1 cellular context compared by ENCODE assay signal in the genomic region with DNA sequence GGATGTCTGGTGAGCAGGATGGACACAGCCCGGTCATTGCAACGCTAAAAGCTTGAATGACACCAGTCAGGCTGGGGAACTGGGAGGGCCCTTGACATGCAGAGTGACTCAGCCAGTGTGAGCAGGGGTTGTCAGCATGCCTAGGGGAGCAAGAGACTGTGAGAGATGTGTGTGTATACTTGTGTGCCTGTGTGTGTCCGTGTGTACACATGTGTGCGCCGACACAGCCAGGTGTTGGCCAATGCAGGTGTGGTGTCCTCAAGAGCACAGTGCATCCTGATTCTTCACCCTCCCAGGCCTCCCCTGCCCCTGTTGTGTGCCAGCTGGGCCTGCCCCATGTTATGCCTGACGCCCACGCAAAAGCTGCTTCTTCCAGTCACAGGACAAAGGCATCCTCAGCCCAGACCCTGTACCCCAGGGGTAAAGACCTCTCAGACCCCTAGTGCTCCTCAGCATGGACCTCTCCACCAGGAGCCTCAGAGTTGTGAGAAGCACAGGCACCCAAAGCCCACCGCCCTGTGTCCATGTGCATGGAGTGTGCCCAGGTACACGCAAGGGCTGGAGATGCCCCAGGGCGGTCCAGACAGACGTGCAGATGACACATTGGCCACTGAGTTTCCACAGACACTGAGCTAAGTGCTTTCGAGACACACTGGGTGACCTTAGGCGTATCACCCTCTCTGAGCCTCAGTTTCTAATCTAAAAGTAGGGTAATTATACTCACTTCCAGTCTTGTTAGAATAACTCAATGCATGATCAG.
A peak's percentile ranks its signal among the peaks of the same experiment; 100 is the strongest.
TF ChIP-seq lines count a peak whose summit lies in the region.

No MANE protein-coding gene starts in this region.

TF ChIP-seq in HepG2, 621 proteins besides CTCF, POLR2A, EP300 and RAD21 (continued from another document and continues in another):
- TF ChIP-seq, protein P1, sequence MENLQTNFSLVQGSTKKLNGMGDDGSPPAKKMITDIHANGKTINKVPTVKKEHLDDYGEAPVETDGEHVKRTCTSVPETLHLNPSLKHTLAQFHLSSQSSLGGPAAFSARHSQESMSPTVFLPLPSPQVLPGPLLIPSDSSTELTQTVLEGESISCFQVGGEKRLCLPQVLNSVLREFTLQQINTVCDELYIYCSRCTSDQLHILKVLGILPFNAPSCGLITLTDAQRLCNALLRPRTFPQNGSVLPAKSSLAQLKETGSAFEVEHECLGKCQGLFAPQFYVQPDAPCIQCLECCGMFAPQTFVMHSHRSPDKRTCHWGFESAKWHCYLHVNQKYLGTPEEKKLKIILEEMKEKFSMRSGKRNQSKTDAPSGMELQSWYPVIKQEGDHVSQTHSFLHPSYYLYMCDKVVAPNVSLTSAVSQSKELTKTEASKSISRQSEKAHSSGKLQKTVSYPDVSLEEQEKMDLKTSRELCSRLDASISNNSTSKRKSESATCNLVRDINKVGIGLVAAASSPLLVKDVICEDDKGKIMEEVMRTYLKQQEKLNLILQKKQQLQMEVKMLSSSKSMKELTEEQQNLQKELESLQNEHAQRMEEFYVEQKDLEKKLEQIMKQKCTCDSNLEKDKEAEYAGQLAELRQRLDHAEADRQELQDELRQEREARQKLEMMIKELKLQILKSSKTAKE (CRISPR knock-in tag; IDR thresholded peaks at IDR 0.05; ENCODE audit: borderline replicate concordance): no peak
- TF ChIP-seq MAZ (IDR thresholded peaks at IDR 0.05; ENCODE audit: borderline replicate concordance, low read depth, low read length) (no peak), MAZ (CRISPR knock-in tag; IDR thresholded peaks at IDR 0.05; ENCODE audit: low read depth) (no peak), ZNF720 (CRISPR knock-in tag; IDR thresholded peaks at IDR 0.05) (no peak), ZNF768 (CRISPR knock-in tag; IDR thresholded peaks at IDR 0.05) (peak; percentile 70; the same call in 1 of the 2 replicates), ZNF180 (CRISPR knock-in tag; IDR thresholded peaks at IDR 0.05; ENCODE audit: borderline replicate concordance, low read depth) (no peak), HNRNPK (IDR thresholded peaks at IDR 0.05; ENCODE audit: low read depth, low read length, poor library complexity, severe bottlenecking) (no peak), FOXA3 (CRISPR knock-in tag; IDR thresholded peaks at IDR 0.05) (peak; percentile 44; the same call in 1 of the 2 replicates), ZFP41 (CRISPR knock-in tag; IDR thresholded peaks at IDR 0.05; ENCODE audit: borderline replicate concordance) (no peak), ZNF563 (CRISPR knock-in tag; IDR thresholded peaks at IDR 0.05) (no peak), ZKSCAN8 (CRISPR knock-in tag; IDR thresholded peaks at IDR 0.05; ENCODE audit: borderline replicate concordance) (no peak), ZMYM3 (CRISPR knock-in tag; IDR thresholded peaks at IDR 0.05) (no peak), RXRB (CRISPR knock-in tag; IDR thresholded peaks at IDR 0.05; ENCODE audit: borderline replicate concordance) (no peak), KAT2B (IDR thresholded peaks at IDR 0.05; ENCODE audit: borderline replicate concordance, low read depth, low read length) (no peak), SNRNP70 (IDR thresholded peaks at IDR 0.05; ENCODE audit: low read depth, low read length) (no peak), SMYD3 (CRISPR knock-in tag; IDR thresholded peaks at IDR 0.05) (no peak), NFIB (CRISPR knock-in tag; IDR thresholded peaks at IDR 0.05; ENCODE audit: borderline replicate concordance) (no peak), ZNF883 (CRISPR knock-in tag; IDR thresholded peaks at IDR 0.05; ENCODE audit: not compliant biosample characterization) (no peak), RORA (CRISPR knock-in tag; IDR thresholded peaks at IDR 0.05) (no peak), YEATS2 (CRISPR knock-in tag; IDR thresholded peaks at IDR 0.05; ENCODE audit: borderline replicate concordance) (no peak), ZNF616 (CRISPR knock-in tag; IDR thresholded peaks at IDR 0.05; ENCODE audit: low read depth) (no peak), RBFOX2 (IDR thresholded peaks at IDR 0.05; ENCODE audit: low read depth, low read length) (no peak), ZNF484 (CRISPR knock-in tag; IDR thresholded peaks at IDR 0.05; ENCODE audit: borderline replicate concordance, low read depth) (no peak), JUN (CRISPR knock-in tag; IDR thresholded peaks at IDR 0.05) (no peak), HNRNPH1 (optimal IDR thresholded peaks at IDR 0.05; ENCODE audit: low read depth, low read length) (no peak), JUND (CRISPR knock-in tag; IDR thresholded peaks at IDR 0.05) (no peak), JARID2 (CRISPR knock-in tag; IDR thresholded peaks at IDR 0.05; ENCODE audit: insufficient replicate concordance) (peak; percentile 6), TCF12 (IDR thresholded peaks at IDR 0.05) (no peak), TCF12 (CRISPR knock-in tag; IDR thresholded peaks at IDR 0.05) (no peak), ZNF33A (CRISPR knock-in tag; IDR thresholded peaks at IDR 0.05; ENCODE audit: borderline replicate concordance) (no peak)
- TF ChIP-seq, protein P2, sequence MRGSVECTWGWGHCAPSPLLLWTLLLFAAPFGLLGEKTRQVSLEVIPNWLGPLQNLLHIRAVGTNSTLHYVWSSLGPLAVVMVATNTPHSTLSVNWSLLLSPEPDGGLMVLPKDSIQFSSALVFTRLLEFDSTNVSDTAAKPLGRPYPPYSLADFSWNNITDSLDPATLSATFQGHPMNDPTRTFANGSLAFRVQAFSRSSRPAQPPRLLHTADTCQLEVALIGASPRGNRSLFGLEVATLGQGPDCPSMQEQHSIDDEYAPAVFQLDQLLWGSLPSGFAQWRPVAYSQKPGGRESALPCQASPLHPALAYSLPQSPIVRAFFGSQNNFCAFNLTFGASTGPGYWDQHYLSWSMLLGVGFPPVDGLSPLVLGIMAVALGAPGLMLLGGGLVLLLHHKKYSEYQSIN (CRISPR knock-in tag; IDR thresholded peaks at IDR 0.05; ENCODE audit: borderline replicate concordance): no peak
- TF ChIP-seq, protein P3, sequence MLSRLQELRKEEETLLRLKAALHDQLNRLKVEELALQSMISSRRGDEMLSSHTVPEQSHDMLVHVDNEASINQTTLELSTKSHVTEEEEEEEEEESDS (CRISPR knock-in tag; IDR thresholded peaks at IDR 0.05; ENCODE audit: borderline replicate concordance): no peak
- TF ChIP-seq, protein P4, sequence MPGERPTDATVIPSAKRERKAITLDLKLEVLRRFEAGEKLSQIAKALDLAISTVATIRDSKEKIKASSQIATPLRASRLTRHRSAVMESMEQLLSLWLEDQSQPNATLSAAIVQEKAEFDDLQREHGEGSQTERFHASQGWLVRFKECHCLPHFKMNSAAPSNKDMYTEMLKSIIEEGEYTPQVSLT (CRISPR knock-in tag; IDR thresholded peaks at IDR 0.05; ENCODE audit: borderline replicate concordance, low read depth): no peak
- TF ChIP-seq, protein P5, sequence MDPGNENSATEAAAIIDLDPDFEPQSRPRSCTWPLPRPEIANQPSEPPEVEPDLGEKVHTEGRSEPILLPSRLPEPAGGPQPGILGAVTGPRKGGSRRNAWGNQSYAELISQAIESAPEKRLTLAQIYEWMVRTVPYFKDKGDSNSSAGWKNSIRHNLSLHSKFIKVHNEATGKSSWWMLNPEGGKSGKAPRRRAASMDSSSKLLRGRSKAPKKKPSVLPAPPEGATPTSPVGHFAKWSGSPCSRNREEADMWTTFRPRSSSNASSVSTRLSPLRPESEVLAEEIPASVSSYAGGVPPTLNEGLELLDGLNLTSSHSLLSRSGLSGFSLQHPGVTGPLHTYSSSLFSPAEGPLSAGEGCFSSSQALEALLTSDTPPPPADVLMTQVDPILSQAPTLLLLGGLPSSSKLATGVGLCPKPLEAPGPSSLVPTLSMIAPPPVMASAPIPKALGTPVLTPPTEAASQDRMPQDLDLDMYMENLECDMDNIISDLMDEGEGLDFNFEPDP (CRISPR knock-in tag; conservative IDR thresholded peaks at IDR 0.05): no peak
- TF ChIP-seq, protein P6, sequence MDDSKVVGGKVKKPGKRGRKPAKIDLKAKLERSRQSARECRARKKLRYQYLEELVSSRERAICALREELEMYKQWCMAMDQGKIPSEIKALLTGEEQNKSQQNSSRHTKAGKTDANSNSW (CRISPR knock-in tag; IDR thresholded peaks at IDR 0.05; ENCODE audit: borderline replicate concordance): no peak
- TF ChIP-seq, protein P7, sequence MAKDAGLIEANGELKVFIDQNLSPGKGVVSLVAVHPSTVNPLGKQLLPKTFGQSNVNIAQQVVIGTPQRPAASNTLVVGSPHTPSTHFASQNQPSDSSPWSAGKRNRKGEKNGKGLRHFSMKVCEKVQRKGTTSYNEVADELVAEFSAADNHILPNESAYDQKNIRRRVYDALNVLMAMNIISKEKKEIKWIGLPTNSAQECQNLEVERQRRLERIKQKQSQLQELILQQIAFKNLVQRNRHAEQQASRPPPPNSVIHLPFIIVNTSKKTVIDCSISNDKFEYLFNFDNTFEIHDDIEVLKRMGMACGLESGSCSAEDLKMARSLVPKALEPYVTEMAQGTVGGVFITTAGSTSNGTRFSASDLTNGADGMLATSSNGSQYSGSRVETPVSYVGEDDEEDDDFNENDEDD (CRISPR knock-in tag; IDR thresholded peaks at IDR 0.05; ENCODE audit: borderline replicate concordance): no peak
- TF ChIP-seq, protein P8, sequence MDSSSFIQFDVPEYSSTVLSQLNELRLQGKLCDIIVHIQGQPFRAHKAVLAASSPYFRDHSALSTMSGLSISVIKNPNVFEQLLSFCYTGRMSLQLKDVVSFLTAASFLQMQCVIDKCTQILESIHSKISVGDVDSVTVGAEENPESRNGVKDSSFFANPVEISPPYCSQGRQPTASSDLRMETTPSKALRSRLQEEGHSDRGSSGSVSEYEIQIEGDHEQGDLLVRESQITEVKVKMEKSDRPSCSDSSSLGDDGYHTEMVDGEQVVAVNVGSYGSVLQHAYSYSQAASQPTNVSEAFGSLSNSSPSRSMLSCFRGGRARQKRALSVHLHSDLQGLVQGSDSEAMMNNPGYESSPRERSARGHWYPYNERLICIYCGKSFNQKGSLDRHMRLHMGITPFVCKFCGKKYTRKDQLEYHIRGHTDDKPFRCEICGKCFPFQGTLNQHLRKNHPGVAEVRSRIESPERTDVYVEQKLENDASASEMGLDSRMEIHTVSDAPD (CRISPR knock-in tag; IDR thresholded peaks at IDR 0.05): no peak
- TF ChIP-seq, protein P9, sequence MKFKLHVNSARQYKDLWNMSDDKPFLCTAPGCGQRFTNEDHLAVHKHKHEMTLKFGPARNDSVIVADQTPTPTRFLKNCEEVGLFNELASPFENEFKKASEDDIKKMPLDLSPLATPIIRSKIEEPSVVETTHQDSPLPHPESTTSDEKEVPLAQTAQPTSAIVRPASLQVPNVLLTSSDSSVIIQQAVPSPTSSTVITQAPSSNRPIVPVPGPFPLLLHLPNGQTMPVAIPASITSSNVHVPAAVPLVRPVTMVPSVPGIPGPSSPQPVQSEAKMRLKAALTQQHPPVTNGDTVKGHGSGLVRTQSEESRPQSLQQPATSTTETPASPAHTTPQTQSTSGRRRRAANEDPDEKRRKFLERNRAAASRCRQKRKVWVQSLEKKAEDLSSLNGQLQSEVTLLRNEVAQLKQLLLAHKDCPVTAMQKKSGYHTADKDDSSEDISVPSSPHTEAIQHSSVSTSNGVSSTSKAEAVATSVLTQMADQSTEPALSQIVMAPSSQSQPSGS (CRISPR knock-in tag; IDR thresholded peaks at IDR 0.05): no peak
- TF ChIP-seq, protein P10, sequence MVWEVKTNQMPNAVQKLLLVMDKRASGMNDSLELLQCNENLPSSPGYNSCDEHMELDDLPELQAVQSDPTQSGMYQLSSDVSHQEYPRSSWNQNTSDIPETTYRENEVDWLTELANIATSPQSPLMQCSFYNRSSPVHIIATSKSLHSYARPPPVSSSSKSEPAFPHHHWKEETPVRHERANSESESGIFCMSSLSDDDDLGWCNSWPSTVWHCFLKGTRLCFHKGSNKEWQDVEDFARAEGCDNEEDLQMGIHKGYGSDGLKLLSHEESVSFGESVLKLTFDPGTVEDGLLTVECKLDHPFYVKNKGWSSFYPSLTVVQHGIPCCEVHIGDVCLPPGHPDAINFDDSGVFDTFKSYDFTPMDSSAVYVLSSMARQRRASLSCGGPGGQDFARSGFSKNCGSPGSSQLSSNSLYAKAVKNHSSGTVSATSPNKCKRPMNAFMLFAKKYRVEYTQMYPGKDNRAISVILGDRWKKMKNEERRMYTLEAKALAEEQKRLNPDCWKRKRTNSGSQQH (CRISPR knock-in tag; IDR thresholded peaks at IDR 0.05; ENCODE audit: low read depth): no peak
- TF ChIP-seq, protein P11, sequence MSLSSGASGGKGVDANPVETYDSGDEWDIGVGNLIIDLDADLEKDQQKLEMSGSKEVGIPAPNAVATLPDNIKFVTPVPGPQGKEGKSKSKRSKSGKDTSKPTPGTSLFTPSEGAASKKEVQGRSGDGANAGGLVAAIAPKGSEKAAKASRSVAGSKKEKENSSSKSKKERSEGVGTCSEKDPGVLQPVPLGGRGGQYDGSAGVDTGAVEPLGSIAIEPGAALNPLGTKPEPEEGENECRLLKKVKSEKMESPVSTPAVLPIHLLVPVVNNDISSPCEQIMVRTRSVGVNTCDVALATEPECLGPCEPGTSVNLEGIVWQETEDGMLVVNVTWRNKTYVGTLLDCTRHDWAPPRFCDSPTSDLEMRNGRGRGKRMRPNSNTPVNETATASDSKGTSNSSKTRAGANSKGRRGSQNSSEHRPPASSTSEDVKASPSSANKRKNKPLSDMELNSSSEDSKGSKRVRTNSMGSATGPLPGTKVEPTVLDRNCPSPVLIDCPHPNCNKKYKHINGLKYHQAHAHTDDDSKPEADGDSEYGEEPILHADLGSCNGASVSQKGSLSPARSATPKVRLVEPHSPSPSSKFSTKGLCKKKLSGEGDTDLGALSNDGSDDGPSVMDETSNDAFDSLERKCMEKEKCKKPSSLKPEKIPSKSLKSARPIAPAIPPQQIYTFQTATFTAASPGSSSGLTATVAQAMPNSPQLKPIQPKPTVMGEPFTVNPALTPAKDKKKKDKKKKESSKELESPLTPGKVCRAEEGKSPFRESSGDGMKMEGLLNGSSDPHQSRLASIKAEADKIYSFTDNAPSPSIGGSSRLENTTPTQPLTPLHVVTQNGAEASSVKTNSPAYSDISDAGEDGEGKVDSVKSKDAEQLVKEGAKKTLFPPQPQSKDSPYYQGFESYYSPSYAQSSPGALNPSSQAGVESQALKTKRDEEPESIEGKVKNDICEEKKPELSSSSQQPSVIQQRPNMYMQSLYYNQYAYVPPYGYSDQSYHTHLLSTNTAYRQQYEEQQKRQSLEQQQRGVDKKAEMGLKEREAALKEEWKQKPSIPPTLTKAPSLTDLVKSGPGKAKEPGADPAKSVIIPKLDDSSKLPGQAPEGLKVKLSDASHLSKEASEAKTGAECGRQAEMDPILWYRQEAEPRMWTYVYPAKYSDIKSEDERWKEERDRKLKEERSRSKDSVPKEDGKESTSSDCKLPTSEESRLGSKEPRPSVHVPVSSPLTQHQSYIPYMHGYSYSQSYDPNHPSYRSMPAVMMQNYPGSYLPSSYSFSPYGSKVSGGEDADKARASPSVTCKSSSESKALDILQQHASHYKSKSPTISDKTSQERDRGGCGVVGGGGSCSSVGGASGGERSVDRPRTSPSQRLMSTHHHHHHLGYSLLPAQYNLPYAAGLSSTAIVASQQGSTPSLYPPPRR (CRISPR knock-in tag; IDR thresholded peaks at IDR 0.05; ENCODE audit: borderline replicate concordance): no peak
